Comparison of ENCODE assay signal across 7 cellular contexts in genomic region chr10:79195091-79195923, GRCh38.
DNase-seq lines count a peak whose midpoint lies in the region; ATAC-seq and TF ChIP-seq lines count a peak whose summit lies in the region.

No MANE protein-coding gene starts in this region.

- peak; percentile 77 for ATAC-seq in HG02870 (IDR thresholded peaks at IDR 0.05; ENCODE audit: unreplicated experiment)

- H3K36me3 ChIP-seq in WERI-Rb-1 = peaks cover 4% of the 10 kb centered on the region
- H3K36me3 ChIP-seq in breast epithelium = no peaks in the 10 kb centered on the region

- H3K27me3 ChIP-seq in WERI-Rb-1 (ENCODE audit: insufficient read depth, low read depth, severe bottlenecking) (no peaks in the 10 kb centered on the region), breast epithelium (no peaks in the 10 kb centered on the region)

- H3K9me3 ChIP-seq in WERI-Rb-1 (ENCODE audit: severe bottlenecking) (no peaks in the 10 kb centered on the region), breast epithelium (no peaks in the 10 kb centered on the region)

- TF ChIP-seq POLR2A in breast epithelium (IDR thresholded peaks at IDR 0.05) = no peak

- DNase-seq in GM13976 (ENCODE audit: low spot score) (peak; percentile 90), NCI-H2107 treated with DMSO at 0.1 percent for 48 hours (lab: John Stamatoyannopoulos, UW; ENCODE audit: unreplicated experiment) (peak; percentile 21), WERI-Rb-1 (peak; percentile 93), breast epithelium (ENCODE audit: low spot score in 2 of 2) (peak; percentile 88 to 91), inferior parietal cortex (ENCODE audit: extremely low spot score) (peak; percentile 82)
- DNase-seq in stimulated activated CD4-positive, alpha-beta T cell treated with anti-CD3 and anti-CD28 coated beads, Interleukin-12 subunit alpha, Interleukin-12 subunit beta, amount 100 ng/mL, for 4 hours = peak; percentile 74

- in situ Hi-C loops in GM13976 (cut with MboI; ENCODE audit: low sequenced_read_pairs, unreplicated experiment) = loop anchor here (10.0 kb wide), 1 partner anchor 1151 kb away; no protein-coding TSS in a partner anchor

- intact Hi-C loops in breast epithelium (cut with DNase I; ENCODE audit: low total_unique reads) = no loop called here

- H3K4me3 ChIP-seq in WERI-Rb-1 (ENCODE audit: low read depth, low read length) = no peak overlapping the region
- peak overlapping the region in 1 of 3 donors; percentile 38 for H3K4me3 ChIP-seq in breast epithelium

- peak; percentile 95 for TF ChIP-seq CTCF in GM13976 (IDR thresholded peaks at IDR 0.05; ENCODE audit: borderline replicate concordance, control extremely low read depth, extremely low read depth, insufficient read depth, missing control alignments)
- peak; percentile 91 for TF ChIP-seq CTCF in WERI-Rb-1 (IDR thresholded peaks at IDR 0.05; ENCODE audit: low read depth, low read length)
- TF ChIP-seq CTCF in breast epithelium (IDR thresholded peaks at IDR 0.05) = peak; percentile 89 to 97 (median 96)

- peaks cover 7 to 10% of the 10 kb centered on the region in 2 donors for H3K4me1 ChIP-seq in breast epithelium

- H3K27ac ChIP-seq in WERI-Rb-1 (0 out of 2 replicates have a peak overlapping the region, but pooled peaks have one; percentile 12), breast epithelium (peak overlapping the region; percentile 36 to 74)

Comparison
In these comparisons a context has a peak if more than half of its experiments do, and no peak if none do; other contexts are left out.
1. DNase-seq: peak in every context shown above with its lines; median percentile 93 in WERI-Rb-1; 90 in GM13976; 90 in breast epithelium; 82 in inferior parietal cortex; 74 in stimulated activated CD4-positive, alpha-beta T cell treated with anti-CD3 and anti-CD28 coated beads, Interleukin-12 subunit alpha, Interleukin-12 subunit beta, amount 100 ng/mL, for 4 hours; 21 in NCI-H2107 treated with DMSO at 0.1 percent for 48 hours.